ENCODE assay signal across 19 cellular contexts in genomic region chrX:12789976-12790375, GRCh38. TPM values are rescaled to one million over a fixed set of nuclear protein-coding genes. Genes with fewer than 3 reads are reported as not detected.
DNase-seq lines count a peak whose midpoint lies in the region; ATAC-seq, FAIRE-seq and TF ChIP-seq lines count a peak whose summit lies in the region.
"Had no signal": no experiment of that assay in that cellular context is flagged by ENCODE, and none has a peak within 500 bp of the region (broad histone marks: within the 10 kb centered on the region; RNA-seq: fewer than 3 reads in every experiment).

No MANE protein-coding gene starts in this region.

- H3K9me3 Mint-ChIP-seq in activated CD4-positive, alpha-beta T cell treated with anti-CD3 and anti-CD28 coated beads, Interleukin-2, amount 10 ng/mL, durations not matched to agents 24 days and 14 days: no peaks in the 10 kb centered on the region
- peaks cover 0 to 9% (median 4%) of the 10 kb centered on the region in 5 experiments for H3K9me3 Mint-ChIP-seq in brain
- peaks cover 7% of the 10 kb centered on the region for H3K9me3 Mint-ChIP-seq in neural crest cell

- no peak overlapping the region for H3K27ac Mint-ChIP-seq in activated CD4-positive, alpha-beta T cell treated with anti-CD3 and anti-CD28 coated beads, Interleukin-2, amount 10 ng/mL, durations not matched to agents 24 days and 14 days
- H3K27ac Mint-ChIP-seq in brain (no peak overlapping the region), neural crest cell (ENCODE audit: unreplicated experiment) (no peak overlapping the region)

- DNase-seq in activated CD4-positive, alpha-beta T cell treated with anti-CD3 and anti-CD28 coated beads, Interleukin-2, amount 10 ng/mL, durations not matched to agents 24 days and 14 days: no peak
- no peak for DNase-seq in activated CD4-positive, alpha-beta T cell treated with anti-CD3 and anti-CD28 coated beads for 4 hours
- DNase-seq in GM18507 (ENCODE audit: extremely low spot score, insufficient read length, low read depth): no peak
- DNase-seq in neural crest cell (ENCODE audit: low read depth, low spot score): no peak
- no peak for DNase-seq in pancreas
- no peak for DNase-seq in NCI-H146 treated with DMSO at 0.1 percent for 48 hours (lab: John Stamatoyannopoulos, UW; ENCODE audit: unreplicated experiment)
- no peak for DNase-seq in NCI-H1092 (lab: John Stamatoyannopoulos, UW)
- DNase-seq: GF-D8; heart left ventricle; kidney; mucosa of descending colon; NCI-H1694 treated with DMSO at 0.1 percent for 48 hours; NCI-H524; stimulated activated CD4-positive, alpha-beta T cell treated with anti-CD3 and anti-CD28 coated beads, Interleukin-15, amount 100 ng/mL, for 24 hours; testis had no signal

- intact Hi-C loops in activated CD4-positive, alpha-beta T cell treated with anti-CD3 and anti-CD28 coated beads, Interleukin-2, amount 10 ng/mL, durations not matched to agents 24 days and 14 days (cut with micrococcal nuclease): loop anchor here (5.0 to 10.0 kb wide), 2 partner anchors 305 to 1237 kb away; partner anchors contain the start of gene GEMIN8
- intact Hi-C loops in pancreas (cut with DNase I): no loop called here

- FAIRE-seq in GM18507 (lab: Jason Lieb, UNC): peak; percentile 26
- no peak for FAIRE-seq in pancreas (lab: Jason Lieb, UNC)
- FAIRE-seq: A204.1, kidney had no signal

- no peaks in the 10 kb centered on the region for H3K9me3 ChIP-seq in pancreas
- H3K9me3 ChIP-seq: ascending aorta, mucosa of descending colon, testis had no signal

- ATAC-seq in pancreas: no peak
- ATAC-seq: heart left ventricle, mucosa of descending colon had no signal

- WGBS in pancreas, 2 donors: 67 to 76% methylated on average over 4 of the region's 4 CpGs

- H3K4me1 Mint-ChIP-seq in activated CD4-positive, alpha-beta T cell treated with anti-CD3 and anti-CD28 coated beads, Interleukin-2, amount 10 ng/mL, durations not matched to agents 24 days and 14 days: peaks cover 27% of the 10 kb centered on the region
- H3K4me1 Mint-ChIP-seq in brain (peaks cover 7% of the 10 kb centered on the region), neural crest cell (peaks cover 10% of the 10 kb centered on the region)

- H3K36me3 Mint-ChIP-seq in activated CD4-positive, alpha-beta T cell treated with anti-CD3 and anti-CD28 coated beads, Interleukin-2, amount 10 ng/mL, durations not matched to agents 24 days and 14 days (ENCODE audit: low read depth): peaks cover 19% of the 10 kb centered on the region
- H3K36me3 Mint-ChIP-seq in brain (no peaks in the 10 kb centered on the region), neural crest cell (ENCODE audit: low read depth) (peaks cover 8% of the 10 kb centered on the region)

- H3K27me3 ChIP-seq in pancreas: peaks cover 0 to 4% (median 0%) of the 10 kb centered on the region in 4 donors
- H3K27me3 ChIP-seq: ascending aorta, testis had no signal

- no peaks in the 10 kb centered on the region for H3K4me1 ChIP-seq in pancreas
- H3K4me1 ChIP-seq: ascending aorta, testis had no signal

- peak overlapping the region; percentile 86 for H3K4me3 Mint-ChIP-seq in activated CD4-positive, alpha-beta T cell treated with anti-CD3 and anti-CD28 coated beads, Interleukin-2, amount 10 ng/mL, durations not matched to agents 24 days and 14 days
- peak overlapping the region; percentile 81 to 89 (median 87) for H3K4me3 Mint-ChIP-seq in brain
- H3K4me3 Mint-ChIP-seq in neural crest cell: peak overlapping the region; percentile 88

- TF ChIP-seq CTCF in brain (conservative IDR thresholded peaks at IDR 0.05) (no peak), neural crest cell (conservative IDR thresholded peaks at IDR 0.05) (no peak), pancreas (IDR thresholded peaks at IDR 0.05) (no peak)

- no peak overlapping the region for H3K27ac ChIP-seq in pancreas
- H3K27ac ChIP-seq: ascending aorta, heart left ventricle, SK-N-MC had no signal

- H3K27me3 Mint-ChIP-seq in activated CD4-positive, alpha-beta T cell treated with anti-CD3 and anti-CD28 coated beads, Interleukin-2, amount 10 ng/mL, durations not matched to agents 24 days and 14 days: peaks cover 15% of the 10 kb centered on the region
- H3K27me3 Mint-ChIP-seq in brain (peaks cover 9% of the 10 kb centered on the region), neural crest cell (ENCODE audit: low read depth) (peaks cover 5% of the 10 kb centered on the region)

- H3K36me3 ChIP-seq in pancreas: no peaks in the 10 kb centered on the region
- H3K36me3 ChIP-seq: ascending aorta, heart left ventricle had no signal

- H3K4me3 ChIP-seq in pancreas: no peak overlapping the region
- H3K4me3 ChIP-seq: mucosa of descending colon had no signal

RNA-seq across cellular contexts. Expression of gene PRPS2, which starts 1.2 kb away (rescaled TPM):
- 111 and 115 TPM in 2 replicates for total RNA-seq in activated CD4-positive, alpha-beta T cell treated with anti-CD3 and anti-CD28 coated beads, Interleukin-2, amount 10 ng/mL, durations not matched to agents 24 days and 14 days
- polyA plus RNA-seq in brain (ENCODE audit: insufficient read depth, low read depth, low replicate concordance): 16.9 TPM
- total RNA-seq in neural crest cell: 24.8 and 27.2 TPM in 2 replicates
- total RNA-seq in pancreas: 10 to 100 TPM; 32.6 to 57.7 (median 42.6) TPM
- polyA plus RNA-seq in pancreas: 10 to 100 TPM; 19.3 to 21.4 TPM
